Comparison of ENCODE assay signal across 32 cellular contexts in genomic region chr12:47920913-47921312, GRCh38. TPM values are rescaled to one million over a fixed set of nuclear protein-coding genes. Genes with fewer than 3 reads are reported as not detected.
"Had no signal": no experiment of that assay in that cellular context is flagged by ENCODE, and none has a peak within 500 bp of the region (broad histone marks: within the 10 kb centered on the region; RNA-seq: fewer than 3 reads in every experiment).

No MANE protein-coding gene starts in this region.

- H3K9me3 Mint-ChIP-seq: naive thymus-derived CD8-positive, alpha-beta T cell; natural killer cell treated with Interleukin-12 subunit alpha and Interleukin-12 subunit beta and Interleukin-15 and Interleukin-18, amount 100 ng/mL, for 72 hours; nephron progenitor cell; neural crest cell; stimulated activated effector memory CD8-positive, alpha-beta T cell treated with anti-CD3 and anti-CD28 coated beads, Interleukin-12 subunit alpha, Interleukin-12 subunit beta, amount 100 ng/mL, for 72 hours; stimulated activated naive B cell treated with anti-CD40 and anti-IgM and Interleukin-4, amounts not matched to agents 10 μg/mL and 1 μg/mL and 100 μg/mL, for 72 hours; stimulated activated naive CD8-positive, alpha-beta T cell treated with anti-CD3 and anti-CD28 coated beads, Interleukin-15, Interleukin-2, amounts not matched to agents 100 ng/mL and 50 ng/mL, for 24 hours had no signal

- H3K36me3 Mint-ChIP-seq: naive thymus-derived CD8-positive, alpha-beta T cell; natural killer cell treated with Interleukin-12 subunit alpha and Interleukin-12 subunit beta and Interleukin-15 and Interleukin-18, amount 100 ng/mL, for 72 hours; stimulated activated effector memory CD8-positive, alpha-beta T cell treated with anti-CD3 and anti-CD28 coated beads, Interleukin-12 subunit alpha, Interleukin-12 subunit beta, amount 100 ng/mL, for 72 hours; stimulated activated naive B cell treated with anti-CD40 and anti-IgM and Interleukin-4, amounts not matched to agents 10 μg/mL and 1 μg/mL and 100 μg/mL, for 72 hours had no signal

- H3K4me3 Mint-ChIP-seq: naive thymus-derived CD8-positive, alpha-beta T cell; natural killer cell treated with Interleukin-12 subunit alpha and Interleukin-12 subunit beta and Interleukin-15 and Interleukin-18, amount 100 ng/mL, for 72 hours; nephron progenitor cell; neural crest cell; stimulated activated effector memory CD8-positive, alpha-beta T cell treated with anti-CD3 and anti-CD28 coated beads, Interleukin-12 subunit alpha, Interleukin-12 subunit beta, amount 100 ng/mL, for 72 hours; stimulated activated naive B cell treated with anti-CD40 and anti-IgM and Interleukin-4, amounts not matched to agents 10 μg/mL and 1 μg/mL and 100 μg/mL, for 72 hours; stimulated activated naive CD8-positive, alpha-beta T cell treated with anti-CD3 and anti-CD28 coated beads, Interleukin-15, Interleukin-2, amounts not matched to agents 100 ng/mL and 50 ng/mL, for 24 hours had no signal

- H3K27ac ChIP-seq: neutrophil, ovary, parathyroid adenoma, psoas muscle, right lobe of liver, skin epidermis, spleen, stomach, thoracic aorta, thyroid gland, tibial nerve, upper lobe of left lung, vagina had no signal

- H3K4me1 Mint-ChIP-seq: naive thymus-derived CD8-positive, alpha-beta T cell; nephron progenitor cell; neural crest cell; stimulated activated effector memory CD8-positive, alpha-beta T cell treated with anti-CD3 and anti-CD28 coated beads, Interleukin-12 subunit alpha, Interleukin-12 subunit beta, amount 100 ng/mL, for 72 hours; stimulated activated naive B cell treated with anti-CD40 and anti-IgM and Interleukin-4, amounts not matched to agents 10 μg/mL and 1 μg/mL and 100 μg/mL, for 72 hours had no signal

- ATAC-seq: naive thymus-derived CD8-positive, alpha-beta T cell; natural killer cell treated with Interleukin-12 subunit alpha and Interleukin-12 subunit beta and Interleukin-15 and Interleukin-18, amount 100 ng/mL, for 72 hours; psoas muscle; right cardiac atrium; right lobe of liver; stimulated activated effector memory CD8-positive, alpha-beta T cell treated with anti-CD3 and anti-CD28 coated beads, Interleukin-12 subunit alpha, Interleukin-12 subunit beta, amount 100 ng/mL, for 72 hours; stimulated activated naive B cell treated with anti-CD40 and anti-IgM and Interleukin-4, amounts not matched to agents 10 μg/mL and 1 μg/mL and 100 μg/mL, for 72 hours had no signal

- H3K36me3 ChIP-seq: neutrophil, ovary, right lobe of liver, spleen, stomach, thoracic aorta, thyroid gland, tibial nerve, upper lobe of left lung, vagina had no signal

- H3K27me3 ChIP-seq: ovary, right lobe of liver, thyroid gland, tibial nerve, upper lobe of left lung, vagina had no signal

- DNase-seq: naive thymus-derived CD8-positive, alpha-beta T cell; nephron progenitor cell; nucleus accumbens; ovary; posterior cingulate gyrus; psoas muscle; right cardiac atrium; right lobe of liver; spleen; stimulated activated CD4-positive, alpha-beta T cell treated with anti-CD3 and anti-CD28 coated beads, Interleukin-12 subunit alpha, Interleukin-12 subunit beta, amount 100 ng/mL, for 4 hours; stimulated activated CD4-positive, alpha-beta T cell treated with anti-CD3 and anti-CD28 coated beads, Interleukin-1b, Interleukin-23, amount 100 ng/mL, for 48 hours; stimulated activated CD4-positive, alpha-beta T cell treated with anti-CD3 and anti-CD28 coated beads, Interleukin-4, amount 100 ng/mL, for 1 hour; stimulated activated CD4-positive, alpha-beta T cell treated with anti-CD3 and anti-CD28 coated beads, Interleukin-4, amount 100 ng/mL, for 4 hours; stimulated activated naive B cell treated with anti-CD40 and anti-IgM and Interleukin-4, amounts not matched to agents 10 μg/mL and 1 μg/mL and 100 μg/mL, for 72 hours; stimulated activated naive CD4-positive, alpha-beta T cell treated with Interleukin-2 at 50 U/mL for 16 hours; stomach; thyroid gland; trophoblast cell; upper lobe of left lung had no signal

- H3K27ac Mint-ChIP-seq: naive thymus-derived CD8-positive, alpha-beta T cell; natural killer cell treated with Interleukin-12 subunit alpha and Interleukin-12 subunit beta and Interleukin-15 and Interleukin-18, amount 100 ng/mL, for 72 hours; nephron progenitor cell; progenitor cell of endocrine pancreas; stimulated activated effector memory CD8-positive, alpha-beta T cell treated with anti-CD3 and anti-CD28 coated beads, Interleukin-12 subunit alpha, Interleukin-12 subunit beta, amount 100 ng/mL, for 72 hours; stimulated activated naive B cell treated with anti-CD40 and anti-IgM and Interleukin-4, amounts not matched to agents 10 μg/mL and 1 μg/mL and 100 μg/mL, for 72 hours; stimulated activated naive CD8-positive, alpha-beta T cell treated with anti-CD3 and anti-CD28 coated beads, Interleukin-15, Interleukin-2, amounts not matched to agents 100 ng/mL and 50 ng/mL, for 24 hours had no signal

- H3K9ac ChIP-seq: parathyroid adenoma had no signal

- H3K4me3 ChIP-seq: ovary, psoas muscle, right lobe of liver, skin epidermis, smooth muscle cell, spleen, stomach, thoracic aorta, thyroid gland, tibial nerve, upper lobe of left lung, vagina had no signal

- H3K9me3 ChIP-seq: neutrophil, ovary, psoas muscle, right lobe of liver, spleen, stomach, thoracic aorta, thyroid gland, tibial nerve, upper lobe of left lung, vagina had no signal

- H3K4me1 ChIP-seq: parathyroid adenoma, psoas muscle, right lobe of liver, spleen, stomach, thyroid gland, tibial nerve, upper lobe of left lung, vagina had no signal

RNA-seq across cellular contexts. Expression of gene VDR, which starts 16.1 kb away (rescaled TPM):
- total RNA-seq: neural crest cell, temporal lobe had no signal
- polyA plus RNA-seq: naive thymus-derived CD8-positive, alpha-beta T cell had no signal
